ENCODE assay signal across 28 cellular contexts in the genomic region with DNA sequence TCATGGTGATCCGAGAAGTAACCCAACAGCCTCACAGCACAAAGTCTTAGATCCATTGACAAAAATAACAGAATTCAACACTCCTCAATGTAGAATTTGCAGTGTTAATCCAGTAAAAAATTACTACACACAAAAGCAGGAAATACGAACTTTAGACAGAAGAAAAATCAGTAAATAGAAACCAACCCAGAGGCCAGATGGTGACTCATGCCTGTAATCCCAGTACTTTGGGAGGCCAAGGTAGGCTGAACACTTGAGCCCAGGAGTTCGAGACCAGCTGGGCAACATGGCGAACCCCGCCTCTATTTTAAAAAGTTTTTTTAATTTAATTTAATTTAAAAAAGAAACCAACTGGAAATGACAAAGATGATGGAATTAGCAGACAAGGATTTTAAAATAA. TPM values are rescaled to one million over a fixed set of nuclear protein-coding genes. Genes with fewer than 3 reads are reported as not detected.
A peak's percentile ranks its signal among the peaks of the same experiment; 100 is the strongest.
DNase-seq lines count a peak whose midpoint lies in the region; ATAC-seq and TF ChIP-seq lines count a peak whose summit lies in the region.
"Had no signal": no experiment of that assay in that cellular context is flagged by ENCODE, and none has a peak within 500 bp of the region (broad histone marks: within the 10 kb centered on the region; RNA-seq: fewer than 3 reads in every experiment).

No MANE protein-coding gene starts in this region.

- no peaks in the 10 kb centered on the region for H4K20me1 ChIP-seq in GM23338 (replicated peaks; ENCODE audit: insufficient read depth)

- H3K18ac ChIP-seq in mesendoderm (ENCODE audit: low read length): no peak overlapping the region

- peaks cover 14% of the 10 kb centered on the region for H3K4me1 ChIP-seq in GM23338 (ENCODE audit: insufficient read depth)
- no peaks in the 10 kb centered on the region for H3K4me1 ChIP-seq in mesendoderm (ENCODE audit: control insufficient read depth, low read depth, low read length)
- H3K4me1 ChIP-seq: Caco-2, colonic mucosa, prostate gland, uterus had no signal

- H3K36me3 Mint-ChIP-seq in GM23338 (ENCODE audit: low read depth): no peaks in the 10 kb centered on the region

- H3K9me2 ChIP-seq in GM23338 (ENCODE audit: insufficient read depth): no peaks in the 10 kb centered on the region

- no peaks in the 10 kb centered on the region for H3F3A ChIP-seq in GM23338 (replicated peaks; ENCODE audit: low read depth)

- H3K4me2 ChIP-seq in GM23338 (no peak overlapping the region), mesendoderm (ENCODE audit: low read length) (no peak overlapping the region)

- no peaks in the 10 kb centered on the region for H3K79me2 ChIP-seq in GM23338 (replicated peaks; ENCODE audit: insufficient read depth)
- H3K79me2 ChIP-seq in mesendoderm (ENCODE audit: control insufficient read depth, insufficient read depth, low read length): no peaks in the 10 kb centered on the region

- ATAC-seq in GM23338 (no peak), GM21526 (IDR thresholded peaks at IDR 0.05; ENCODE audit: low FRiP score, unreplicated experiment) (no peak)
- ATAC-seq: activated T-cell treated with anti-CD3 and anti-CD28 coated beads, Interleukin-2, amount 50 U/mL, for 72 hours; GM12878; SK-N-SH treated with all-trans-retinoic acid at 6 μM for 48 hours; stimulated activated naive CD8-positive, alpha-beta T cell treated with anti-CD3 and anti-CD28 coated beads, Interleukin-15, Interleukin-2, amounts not matched to agents 100 U/mL and 50 U/mL, for 24 hours had no signal

- H3K27me3 ChIP-seq in GM23338 (ENCODE audit: insufficient read depth) (no peaks in the 10 kb centered on the region), mesendoderm (ENCODE audit: insufficient read depth, low read length, poor library complexity) (no peaks in the 10 kb centered on the region)
- H3K27me3 ChIP-seq: brain microvascular endothelial cell, colonic mucosa, neutrophil, uterus had no signal

- H3K23ac ChIP-seq in mesendoderm (ENCODE audit: low read length): no peak overlapping the region

- peaks cover 4% of the 10 kb centered on the region for H3K27me3 Mint-ChIP-seq in GM23338 (ENCODE audit: insufficient read depth, low read depth, poor library complexity)

- no peak overlapping the region for H3K56ac ChIP-seq in mesendoderm (ENCODE audit: low read length)

- H3K36me3 ChIP-seq in GM23338 (ENCODE audit: insufficient read depth): no peaks in the 10 kb centered on the region
- H3K36me3 ChIP-seq in mesendoderm (ENCODE audit: control insufficient read depth, insufficient read depth, low read length): no peaks in the 10 kb centered on the region
- H3K36me3 ChIP-seq: brain microvascular endothelial cell, colonic mucosa, neutrophil, prostate gland, thoracic aorta, uterus had no signal

- no peaks in the 10 kb centered on the region for H3K9me3 Mint-ChIP-seq in GM23338
- H3K9me3 Mint-ChIP-seq: activated naive CD4-positive, alpha-beta T cell treated with anti-CD3 and anti-CD28 coated beads, Interleukin-2, amount 10 ng/mL, durations not matched to agents 7 days and 5 days; activated T-cell treated with anti-CD3 and anti-CD28 coated beads, Interleukin-2, amount 50 U/mL, for 72 hours; T-helper 2 cell treated with Interferon-gamma antibody and Interleukin-4, amounts not matched to agents 5 μg/mL and 100 μg/mL, for 36 hours had no signal

- DNase-seq in GM23338 (ENCODE audit: low spot score) (no peak), MV-4-11 (lab: John Stamatoyannopoulos, UW) (peak; percentile 48), dermis blood vessel endothelial cell (peak; percentile 4), myocyte (ENCODE audit: low read depth) (peak; percentile 3), mesendoderm (no peak)
- no peak for DNase-seq in stimulated activated CD4-positive, alpha-beta T cell treated with anti-CD3 and anti-CD28 coated beads, Interleukin-4, amount 100 ng/mL, for 1 hour
- DNase-seq: activated CD4-positive, alpha-beta T cell treated with anti-CD3 and anti-CD28 coated beads, Interleukin-2, amount 50 U/mL, for 1 hour; activated naive CD4-positive, alpha-beta T cell treated with anti-CD3 and anti-CD28 coated beads, Interleukin-2, amount 10 ng/mL, durations not matched to agents 7 days and 5 days; activated T-cell treated with anti-CD3 and anti-CD28 coated beads, Interleukin-2, amount 50 U/mL, for 72 hours; brain microvascular endothelial cell; Caco-2; colonic mucosa; DND-41; effector memory CD4-positive, alpha-beta T cell; erythroblast; hippocampal formation; mesenchymal stem cell; stimulated activated CD4-positive, alpha-beta T cell treated with anti-CD3 and anti-CD28 coated beads, Interleukin-15, amount 100 ng/mL, for 24 hours; stimulated activated naive CD8-positive, alpha-beta T cell treated with anti-CD3 and anti-CD28 coated beads, Interleukin-15, Interleukin-2, amounts not matched to agents 100 U/mL and 50 U/mL, for 24 hours; uterus had no signal

- H3K4me3 ChIP-seq in GM23338 (no peak overlapping the region), mesendoderm (ENCODE audit: low read length) (no peak overlapping the region)
- H3K4me3 ChIP-seq: colonic mucosa, GM12878, prostate gland, thoracic aorta, uterus had no signal

- H2AFZ ChIP-seq in GM23338: peak overlapping the region; percentile 57; the same call in 1 of the 2 replicates

- H4K5ac ChIP-seq in mesendoderm (ENCODE audit: low read length): no peak overlapping the region

- no peak overlapping the region for H3K4ac ChIP-seq in mesendoderm (ENCODE audit: low read depth, low read length)

- H2BK120ac ChIP-seq in mesendoderm (ENCODE audit: low read depth, low read length): no peak overlapping the region

- H3K27ac Mint-ChIP-seq in GM23338: no peak overlapping the region
- H3K27ac Mint-ChIP-seq: activated naive CD4-positive, alpha-beta T cell treated with anti-CD3 and anti-CD28 coated beads, Interleukin-2, amount 10 ng/mL, durations not matched to agents 7 days and 5 days; activated T-cell treated with anti-CD3 and anti-CD28 coated beads, Interleukin-2, amount 50 U/mL, for 72 hours; T-helper 2 cell treated with Interferon-gamma antibody and Interleukin-4, amounts not matched to agents 5 μg/mL and 100 μg/mL, for 36 hours had no signal

- H2BK15ac ChIP-seq in mesendoderm (replicated peaks; ENCODE audit: low read depth): no peak overlapping the region

- no peak overlapping the region for H3K4me3 Mint-ChIP-seq in GM23338
- H3K4me3 Mint-ChIP-seq: activated naive CD4-positive, alpha-beta T cell treated with anti-CD3 and anti-CD28 coated beads, Interleukin-2, amount 10 ng/mL, durations not matched to agents 7 days and 5 days; activated T-cell treated with anti-CD3 and anti-CD28 coated beads, Interleukin-2, amount 50 U/mL, for 72 hours; T-helper 2 cell treated with Interferon-gamma antibody and Interleukin-4, amounts not matched to agents 5 μg/mL and 100 μg/mL, for 36 hours had no signal

- H3K27ac ChIP-seq in GM23338 (ENCODE audit: low read depth): no peak overlapping the region
- H3K27ac ChIP-seq in mesendoderm (ENCODE audit: low read depth, low read length): no peak overlapping the region
- H3K27ac ChIP-seq: brain microvascular endothelial cell, C4-2B, colonic mucosa, neutrophil, prostate gland, thoracic aorta, uterus had no signal

- no peaks in the 10 kb centered on the region for H3K79me1 ChIP-seq in mesendoderm (ENCODE audit: low read length)

- H2AK5ac ChIP-seq in mesendoderm (ENCODE audit: low read length): no peak overlapping the region

- peaks cover 13% of the 10 kb centered on the region for H3K4me1 Mint-ChIP-seq in GM23338

- H3K9ac ChIP-seq in mesendoderm (ENCODE audit: low read length): no peak overlapping the region

- no peak overlapping the region for H4K8ac ChIP-seq in mesendoderm (ENCODE audit: low read depth, low read length)

- no CpG with 5 or more reads among the region's 5 CpGs for WGBS in mesendoderm (ENCODE audit: extremely low coverage, insufficient coverage, low lambda C conversion rate)

- TF ChIP-seq CTCF in GM23338 (conservative IDR thresholded peaks at IDR 0.05; ENCODE audit: low read depth in 2 of 2): no peak

- no peak overlapping the region for H2BK5ac ChIP-seq in mesendoderm (ENCODE audit: low read length)

TF ChIP-seq in GM23338, 12 proteins besides CTCF, POLR2A, EP300 and RAD21 (continues in another document):
- TF ChIP-seq POLR2AphosphoS5 (IDR thresholded peaks at IDR 0.05; ENCODE audit: low read depth) (no peak), NANOG (IDR thresholded peaks at IDR 0.05; ENCODE audit: borderline replicate concordance) (no peak), REST (IDR thresholded peaks at IDR 0.05; ENCODE audit: unreplicated experiment) (no peak)

RNA-seq across cellular contexts. Expression of gene SELENOT, which starts 36.1 kb away (rescaled TPM):
- 56.1 and 61.9 TPM in 2 replicates for total RNA-seq in GM23338 (2014; rRNA removed; shearing (Covaris generic))
- 51.3 and 61.3 TPM in 2 replicates for polyA plus RNA-seq in GM23338 (2016; fragmentation: Nextera tagmentation; extraction: Ambion mirVana)
- 151 and 153 TPM in 2 replicates for total RNA-seq in dermis blood vessel endothelial cell
- 110 and 163 TPM in 2 replicates for total RNA-seq in myocyte
- 98.1 TPM for polyA plus RNA-seq in myocyte (2012)
- polyA plus RNA-seq in mesendoderm (2013, experiment 1 of 2): 39.8 TPM
- 41.1 TPM for polyA plus RNA-seq in mesendoderm (2013, experiment 2 of 2)

Comparison
In these comparisons a context has a peak if more than half of its experiments do, and no peak if none do; other contexts are left out.
1. DNase-seq: peak in MV-4-11 (single experiment), dermis blood vessel endothelial cell (single experiment) and myocyte (single experiment); none in GM23338 (single experiment), mesendoderm (single experiment) and stimulated activated CD4-positive, alpha-beta T cell treated with anti-CD3 and anti-CD28 coated beads, Interleukin-4, amount 100 ng/mL, for 1 hour (single experiment).